In genomic region chr15:46735115-46735514, GRCh38 we compare ENCODE assay signal across 15 cellular contexts.
"Had no signal": no experiment of that assay in that cellular context is flagged by ENCODE, and none has a peak within 500 bp of the region (broad histone marks: within the 10 kb centered on the region; RNA-seq: fewer than 3 reads in every experiment).

No MANE protein-coding gene starts in this region.

- H3K27me3 ChIP-seq: adrenal gland, ovary, testis had no signal

- H3K27me3 Mint-ChIP-seq: naive thymus-derived CD8-positive, alpha-beta T cell; type B pancreatic cell had no signal

- H3K9me3 ChIP-seq: adrenal gland, lower lobe of right lung, ovary, testis had no signal

- H3K27ac ChIP-seq: adrenal gland, lower lobe of right lung, ovary, testis had no signal

- H3K27ac Mint-ChIP-seq: activated naive CD4-positive, alpha-beta T cell treated with anti-CD3 and anti-CD28 coated beads, Interleukin-2, amount 50 U/mL, for 72 hours; naive thymus-derived CD8-positive, alpha-beta T cell; stimulated activated effector memory CD8-positive, alpha-beta T cell treated with anti-CD3 and anti-CD28 coated beads, Interleukin-12 subunit alpha, Interleukin-12 subunit beta, amount 100 ng/mL, for 72 hours; type B pancreatic cell had no signal

- H3K4me1 Mint-ChIP-seq: naive thymus-derived CD8-positive, alpha-beta T cell; stimulated activated effector memory CD8-positive, alpha-beta T cell treated with anti-CD3 and anti-CD28 coated beads, Interleukin-12 subunit alpha, Interleukin-12 subunit beta, amount 100 ng/mL, for 72 hours had no signal

- H3K4me3 Mint-ChIP-seq: naive thymus-derived CD8-positive, alpha-beta T cell; stimulated activated effector memory CD8-positive, alpha-beta T cell treated with anti-CD3 and anti-CD28 coated beads, Interleukin-12 subunit alpha, Interleukin-12 subunit beta, amount 100 ng/mL, for 72 hours; type B pancreatic cell had no signal

- DNase-seq: activated CD4-positive, alpha-beta T cell treated with anti-CD3 and anti-CD28 coated beads, Interleukin-2, amount 50 U/mL, for 4 hours; activated gamma-delta T cell treated with Interleukin-2 at 50 U/mL for 16 hours; adrenal gland; effector CD4-positive, alpha-beta T cell; hypothalamus; lower lobe of right lung; naive thymus-derived CD8-positive, alpha-beta T cell; ovary; stimulated activated CD4-positive, alpha-beta T cell treated with anti-CD3 and anti-CD28 coated beads, Interleukin-4, amount 100 ng/mL, for 24 hours; testis had no signal

- H3K4me3 ChIP-seq: adrenal gland, lower lobe of right lung, ovary, testis had no signal

- ATAC-seq: activated CD4-positive, CD25-positive, alpha-beta regulatory T cell treated with anti-CD3 and anti-CD28 coated beads, Interleukin-2, amount 50 U/mL, for 24 hours; activated naive CD4-positive, alpha-beta T cell treated with anti-CD3 and anti-CD28 coated beads, Interleukin-2, amount 50 U/mL, for 72 hours; lower lobe of right lung; naive thymus-derived CD8-positive, alpha-beta T cell; sciatic nerve; stimulated activated effector memory CD8-positive, alpha-beta T cell treated with anti-CD3 and anti-CD28 coated beads, Interleukin-12 subunit alpha, Interleukin-12 subunit beta, amount 100 ng/mL, for 72 hours had no signal

- H3K4me1 ChIP-seq: adrenal gland, lower lobe of right lung, testis had no signal

- H3K36me3 ChIP-seq: adrenal gland, lower lobe of right lung, ovary had no signal

- H3K9me3 Mint-ChIP-seq: type B pancreatic cell had no signal

- H3K36me3 Mint-ChIP-seq: activated naive CD4-positive, alpha-beta T cell treated with anti-CD3 and anti-CD28 coated beads, Interleukin-2, amount 50 U/mL, for 72 hours; naive thymus-derived CD8-positive, alpha-beta T cell; stimulated activated effector memory CD8-positive, alpha-beta T cell treated with anti-CD3 and anti-CD28 coated beads, Interleukin-12 subunit alpha, Interleukin-12 subunit beta, amount 100 ng/mL, for 72 hours; type B pancreatic cell had no signal
